ENCODE assay signal across 39 cellular contexts in genomic region chr11:57314221-57314973, GRCh38. TPM values are rescaled to one million over a fixed set of nuclear protein-coding genes. Genes with fewer than 3 reads are reported as not detected.
A peak's percentile ranks its signal among the peaks of the same experiment; 100 is the strongest.
DNase-seq lines count a peak whose midpoint lies in the region; ATAC-seq, FAIRE-seq and TF ChIP-seq lines count a peak whose summit lies in the region.
"Had no signal": no experiment of that assay in that cellular context is flagged by ENCODE, and none has a peak within 500 bp of the region (broad histone marks: within the 10 kb centered on the region; RNA-seq: fewer than 3 reads in every experiment).

No MANE protein-coding gene starts in this region.

- no peaks in the 10 kb centered on the region for H3K4me1 ChIP-seq in HEK293 (ENCODE audit: control insufficient read depth, insufficient read depth, low read length)
- peaks cover 44% of the 10 kb centered on the region for H3K4me1 ChIP-seq in astrocyte (ENCODE audit: insufficient read depth, low read length)
- H3K4me1 ChIP-seq in kidney (ENCODE audit: control insufficient read depth in 1 of 2, insufficient read depth in 1 of 2, low read depth in 1 of 2, low read length in 2 of 2) = peaks cover 5 to 34% of the 10 kb centered on the region in 2 donors
- peaks cover 81 to 100% (median 92%) of the 10 kb centered on the region in 4 donors for H3K4me1 ChIP-seq in stomach
- H3K4me1 ChIP-seq in tibial nerve = peaks cover 0 to 99% (median 54%) of the 10 kb centered on the region in 4 donors

- peaks cover 66% of the 10 kb centered on the region for H3K79me2 ChIP-seq in astrocyte (ENCODE audit: insufficient read depth, low read length)

- POLR2A ChIA-PET in HEK293 (lab: Yijun Ruan, JAX) = interaction anchor here (3.9 kb wide), 1 partner anchor 9 kb away, joined by 95 read pairs; the partner anchor contains the start of gene TNKS1BP1
- POLR2A ChIA-PET in activated CD4-positive, alpha-beta T cell treated with anti-CD3 and anti-CD28 coated beads for 36 hours (lab: Charles Lee) = interaction anchor here (1.0 kb wide), 1 partner anchor 11 kb away, joined by 4 read pairs; no protein-coding TSS in a partner anchor

- H3K4me1 Mint-ChIP-seq in astrocyte (ENCODE audit: low read depth, unreplicated experiment) = peaks cover 35% of the 10 kb centered on the region
- peaks cover 7% of the 10 kb centered on the region for H3K4me1 Mint-ChIP-seq in activated CD4-positive, alpha-beta T cell treated with anti-CD3 and anti-CD28 coated beads for 36 hours

- H3K4me3 Mint-ChIP-seq in astrocyte (ENCODE audit: unreplicated experiment) = peak overlapping the region; percentile 27
- H3K4me3 Mint-ChIP-seq in activated CD4-positive, alpha-beta T cell treated with anti-CD3 and anti-CD28 coated beads for 36 hours = no peak overlapping the region
- H3K4me3 Mint-ChIP-seq: activated CD4-positive, alpha-beta memory T cell treated with anti-CD3 and anti-CD28 coated beads, Interleukin-2, amount 10 ng/mL, durations not matched to agents 7 days and 5 days; natural killer cell treated with Interleukin-12 subunit alpha and Interleukin-12 subunit beta and Interleukin-15 and Interleukin-18, amount 100 ng/mL, for 72 hours had no signal

- peaks cover 80% of the 10 kb centered on the region for H4K20me1 ChIP-seq in astrocyte (ENCODE audit: insufficient read depth, low read length)

- intact Hi-C loops in kidney (cut with DNase I) (no loop called here), stomach (cut with DNase I; ENCODE audit: low total_unique reads) (no loop called here)
- intact Hi-C loops in activated CD4-positive, alpha-beta T cell treated with anti-CD3 and anti-CD28 coated beads for 36 hours (cut with DNase I, micrococcal nuclease) = no loop called here

- no peaks in the 10 kb centered on the region for H3K9me3 Mint-ChIP-seq in astrocyte (ENCODE audit: unreplicated experiment)
- H3K9me3 Mint-ChIP-seq in activated CD4-positive, alpha-beta T cell treated with anti-CD3 and anti-CD28 coated beads for 36 hours (ENCODE audit: low read depth) = no peaks in the 10 kb centered on the region
- H3K9me3 Mint-ChIP-seq: activated CD4-positive, alpha-beta memory T cell treated with anti-CD3 and anti-CD28 coated beads, Interleukin-2, amount 10 ng/mL, durations not matched to agents 7 days and 5 days; natural killer cell treated with Interleukin-12 subunit alpha and Interleukin-12 subunit beta and Interleukin-15 and Interleukin-18, amount 100 ng/mL, for 72 hours had no signal

- no peak overlapping the region for H3K4me2 ChIP-seq in astrocyte (ENCODE audit: low read length)
- H3K4me2 ChIP-seq: BLaER1, smooth muscle cell had no signal

- H3K27ac ChIP-seq in HEK293 (ENCODE audit: extremely low read depth, low read depth, low read length) (no peak overlapping the region), astrocyte (ENCODE audit: low read depth, low read length) (no peak overlapping the region), kidney (ENCODE audit: low read depth in 2 of 2, low read length in 2 of 2) (no peak overlapping the region), stomach (peak overlapping the region in 4 of 5 donors; percentile 9 to 94 (median 90)), tibial nerve (no peak overlapping the region)
- H3K27ac ChIP-seq: BLaER1, foreskin keratinocyte, thoracic aorta had no signal

- H3K36me3 ChIP-seq in HEK293 (ENCODE audit: control insufficient read depth in 2 of 2, insufficient read depth in 1 of 2, low read length in 2 of 2) (peaks cover 0 to 86% of the 10 kb centered on the region in 2 experiments; a peak in 1 of 3 replicates), astrocyte (ENCODE audit: insufficient read depth, low read length) (peaks cover 30% of the 10 kb centered on the region), kidney (ENCODE audit: control insufficient read depth in 1 of 2, insufficient read depth in 2 of 2, low read length in 2 of 2) (peaks cover 25 to 27% of the 10 kb centered on the region in 2 donors), stomach (peaks cover 62 to 84% (median 81%) of the 10 kb centered on the region in 4 donors), tibial nerve (peaks cover 0 to 86% (median 0%) of the 10 kb centered on the region in 3 donors)
- H3K36me3 ChIP-seq: ovary had no signal

- no peak for TF ChIP-seq CTCF in HEK293 (tag by site-specific recombination; IDR thresholded peaks at IDR 0.05)
- no peak for TF ChIP-seq CTCF in astrocyte (IDR thresholded peaks at IDR 0.05; ENCODE audit: insufficient read depth, low read depth, low read length)
- TF ChIP-seq CTCF in kidney (IDR thresholded peaks at IDR 0.05; ENCODE audit: borderline replicate concordance, extremely low read depth, insufficient read depth) = no peak
- TF ChIP-seq CTCF in stomach (IDR thresholded peaks at IDR 0.05) = no peak
- TF ChIP-seq CTCF in tibial nerve (IDR thresholded peaks at IDR 0.05) = no peak

- DNase-seq in astrocyte (ENCODE audit: low read depth) (no peak), kidney (peak; percentile 43), stomach (no peak), tibial nerve (ENCODE audit: low spot score in 2 of 2) (no peak)
- no peak for DNase-seq in activated CD4-positive, alpha-beta T cell treated with anti-CD3 and anti-CD28 coated beads for 36 hours
- DNase-seq in stimulated activated CD4-positive, alpha-beta T cell treated with anti-CD3 and anti-CD28 coated beads, Interleukin-4, amount 100 ng/mL, for 1 hour = no peak
- DNase-seq: activated CD4-positive, alpha-beta memory T cell treated with anti-CD3 and anti-CD28 coated beads, Interleukin-2, amount 10 ng/mL, durations not matched to agents 7 days and 5 days; activated CD4-positive, alpha-beta T cell treated with anti-CD3 and anti-CD28 coated beads for 1 hour; activated CD8-positive, alpha-beta memory T cell treated with anti-CD3 and anti-CD28 coated beads, Interleukin-2, amount 50 U/mL, for 4 hours; activated naive CD4-positive, alpha-beta T cell treated with Interleukin-2 at 50 U/mL for 16 hours; DMS 273 treated with DMSO at 0.1 percent for 48 hours; EL; esophagus squamous epithelium; foreskin keratinocyte; hippocampal formation; left colon; mammary epithelial cell; NCI-H146; NCI-H82; retina; SIG-M5; stimulated activated CD4-positive, alpha-beta T cell treated with anti-CD3 and anti-CD28 coated beads, Interleukin-1b, Interleukin-23, amount 100 ng/mL, for 48 hours; stimulated activated naive CD8-positive, alpha-beta T cell treated with anti-CD3 and anti-CD28 coated beads, Interleukin-15, Interleukin-2, amounts not matched to agents 100 U/mL and 50 U/mL, for 24 hours had no signal

- peaks cover 26% of the 10 kb centered on the region for H3K36me3 Mint-ChIP-seq in astrocyte (ENCODE audit: low read depth, unreplicated experiment)
- peaks cover 13% of the 10 kb centered on the region for H3K36me3 Mint-ChIP-seq in activated CD4-positive, alpha-beta T cell treated with anti-CD3 and anti-CD28 coated beads for 36 hours (ENCODE audit: low read depth)
- H3K36me3 Mint-ChIP-seq: natural killer cell treated with Interleukin-12 subunit alpha and Interleukin-12 subunit beta and Interleukin-15 and Interleukin-18, amount 100 ng/mL, for 72 hours had no signal

- H3K9ac ChIP-seq in astrocyte (ENCODE audit: low read length) = no peak overlapping the region
- H3K9ac ChIP-seq in kidney (ENCODE audit: low read length in 2 of 2) = no peak overlapping the region
- H3K9ac ChIP-seq: BLaER1 had no signal

- H2AFZ ChIP-seq in astrocyte (ENCODE audit: low read depth, low read length) = no peak overlapping the region

- H3K4me3 ChIP-seq in HEK293 (ENCODE audit: low read depth, low read length) (no peak overlapping the region), astrocyte (ENCODE audit: insufficient read depth, low read depth, low read length) (no peak overlapping the region), kidney (ENCODE audit: low read length in 2 of 2) (no peak overlapping the region), stomach (no peak overlapping the region), tibial nerve (no peak overlapping the region)
- H3K4me3 ChIP-seq: BLaER1, coronary artery, esophagus squamous epithelium, ovary, smooth muscle cell, thoracic aorta, vagina had no signal

- TF ChIP-seq EP300 in stomach (IDR thresholded peaks at IDR 0.05) (no peak), tibial nerve (IDR thresholded peaks at IDR 0.05) (no peak)

- H3K9me3 ChIP-seq in HEK293 (ENCODE audit: control insufficient read depth, insufficient read depth, low read depth, low read length) (no peaks in the 10 kb centered on the region), astrocyte (ENCODE audit: insufficient read depth, low read depth, low read length) (no peaks in the 10 kb centered on the region), kidney (ENCODE audit: control insufficient read depth in 1 of 2, low read length in 2 of 2) (no peaks in the 10 kb centered on the region), stomach (no peaks in the 10 kb centered on the region), tibial nerve (no peaks in the 10 kb centered on the region)
- H3K9me3 ChIP-seq: BLaER1, esophagus squamous epithelium, ovary, thoracic aorta, vagina had no signal

- CTCF ChIA-PET in HEK293 (lab: Yijun Ruan, JAX) = interaction anchor here (0.6 to 0.7 kb wide), 2 partner anchors 177 to 179 kb away, joined by 3 to 4 read pairs; no protein-coding TSS in a partner anchor
- CTCF ChIA-PET in activated CD4-positive, alpha-beta T cell treated with anti-CD3 and anti-CD28 coated beads for 36 hours (lab: Charles Lee) = interaction anchor here (1.3 kb wide), 1 partner anchor 143 kb away, joined by 4 read pairs; no protein-coding TSS in a partner anchor

- no peaks in the 10 kb centered on the region for H3K27me3 ChIP-seq in astrocyte (ENCODE audit: insufficient read depth, low read length)
- H3K27me3 ChIP-seq in stomach = no peaks in the 10 kb centered on the region
- no peaks in the 10 kb centered on the region for H3K27me3 ChIP-seq in tibial nerve
- H3K27me3 ChIP-seq: BLaER1, esophagus squamous epithelium, foreskin keratinocyte, ovary, vagina had no signal

- ATAC-seq in activated CD4-positive, alpha-beta T cell treated with anti-CD3 and anti-CD28 coated beads for 36 hours = no peak
- ATAC-seq: foreskin keratinocyte; left colon; natural killer cell treated with Interleukin-12 subunit alpha and Interleukin-12 subunit beta and Interleukin-15 and Interleukin-18, amount 100 ng/mL, for 72 hours; stimulated activated naive CD8-positive, alpha-beta T cell treated with anti-CD3 and anti-CD28 coated beads, Interleukin-15, Interleukin-2, amounts not matched to agents 100 U/mL and 50 U/mL, for 24 hours had no signal

- no peak overlapping the region for H3K27ac Mint-ChIP-seq in astrocyte (ENCODE audit: unreplicated experiment)
- no peak overlapping the region for H3K27ac Mint-ChIP-seq in activated CD4-positive, alpha-beta T cell treated with anti-CD3 and anti-CD28 coated beads for 36 hours
- H3K27ac Mint-ChIP-seq: activated CD4-positive, alpha-beta memory T cell treated with anti-CD3 and anti-CD28 coated beads, Interleukin-2, amount 10 ng/mL, durations not matched to agents 7 days and 5 days; natural killer cell treated with Interleukin-12 subunit alpha and Interleukin-12 subunit beta and Interleukin-15 and Interleukin-18, amount 100 ng/mL, for 72 hours had no signal

- no peaks in the 10 kb centered on the region for H3K27me3 Mint-ChIP-seq in astrocyte (ENCODE audit: low read depth, unreplicated experiment)
- no peaks in the 10 kb centered on the region for H3K27me3 Mint-ChIP-seq in activated CD4-positive, alpha-beta T cell treated with anti-CD3 and anti-CD28 coated beads for 36 hours
- H3K27me3 Mint-ChIP-seq: activated CD4-positive, alpha-beta memory T cell treated with anti-CD3 and anti-CD28 coated beads, Interleukin-2, amount 10 ng/mL, durations not matched to agents 7 days and 5 days; natural killer cell treated with Interleukin-12 subunit alpha and Interleukin-12 subunit beta and Interleukin-15 and Interleukin-18, amount 100 ng/mL, for 72 hours had no signal

- FAIRE-seq in astrocyte (lab: Jason Lieb, UNC) (no peak), kidney (lab: Jason Lieb, UNC) (no peak)
- FAIRE-seq: endometrium, GM19239, RCC 7860 had no signal

- TF ChIP-seq POLR2A in stomach (IDR thresholded peaks at IDR 0.05) = no peak
- TF ChIP-seq POLR2A in tibial nerve (IDR thresholded peaks at IDR 0.05) = no peak

- WGBS in stomach, 5 donors = 73 to 82% (median 78%) methylated on average over 15 of the region's 15 CpGs
- 78 to 82% methylated on average over 15 of the region's 15 CpGs for WGBS in tibial nerve, 2 donors

RNA-seq across cellular contexts. Expression of gene TNKS1BP1, which starts 10.4 kb away (rescaled TPM):
- total RNA-seq in astrocyte (149 and 161 TPM in 2 replicates), kidney (206 TPM), stomach (100 to 1,000 TPM in 3 of 5 donors, 10 to 100 TPM in 2; 59.4 to 238 (median 126) TPM), tibial nerve (100 to 1,000 TPM; 147 to 238 (median 204) TPM)
- polyA plus RNA-seq in kidney (ENCODE audit: insufficient read depth, low read depth, low replicate concordance) (53.3 TPM), stomach (100 to 1,000 TPM in 2 of 3 donors, 10 to 100 TPM in 1; 84.9 to 136 (median 111) TPM)
- 10 to 100 TPM; 19.1 to 21.6 TPM for total RNA-seq in activated CD4-positive, alpha-beta T cell treated with anti-CD3 and anti-CD28 coated beads for 36 hours

RNA-seq across cellular contexts. Expression of gene SSRP1, which starts 21.3 kb away (rescaled TPM):
- total RNA-seq in astrocyte = 76.9 and 79.5 TPM in 2 replicates
- total RNA-seq in kidney = 78.5 TPM
- 44.5 TPM for polyA plus RNA-seq in kidney (ENCODE audit: insufficient read depth, low read depth, low replicate concordance)
- 10 to 100 TPM; 15.8 to 62.9 (median 41.9) TPM for total RNA-seq in stomach
- 10 to 100 TPM; 43.5 to 58.8 (median 50.6) TPM for polyA plus RNA-seq in stomach
- 100 to 1,000 TPM; 279 to 296 TPM for total RNA-seq in activated CD4-positive, alpha-beta T cell treated with anti-CD3 and anti-CD28 coated beads for 36 hours
- total RNA-seq in tibial nerve = 10 to 100 TPM; 51.0 to 67.5 (median 56.5) TPM

RNA-seq across cellular contexts. Expression of gene P2RX3, which starts 23.8 kb away (rescaled TPM):
- total RNA-seq in astrocyte (not detected in 2 replicates), kidney (not detected), stomach (1 to 10 TPM in 1 of 5 donors, under 1 TPM in 1, not detected in 3; 0.18 to 1.7 TPM), tibial nerve (under 1 TPM in 1 of 4 donors, not detected in 3; 0.22 TPM)
- polyA plus RNA-seq in kidney (ENCODE audit: insufficient read depth, low read depth, low replicate concordance) (not detected), stomach (not detected)
- not detected for total RNA-seq in activated CD4-positive, alpha-beta T cell treated with anti-CD3 and anti-CD28 coated beads for 36 hours
- total RNA-seq: activated CD4-positive, alpha-beta memory T cell treated with anti-CD3 and anti-CD28 coated beads, Interleukin-2, amount 10 ng/mL, durations not matched to agents 7 days and 5 days; esophagus squamous epithelium; foreskin keratinocyte; H4; left colon; LHCN-M2; mammary epithelial cell; natural killer cell treated with Interleukin-12 subunit alpha and Interleukin-12 subunit beta and Interleukin-15 and Interleukin-18, amount 100 ng/mL, for 72 hours; NCI-H460; smooth muscle cell; T-helper 2 cell treated with Interferon-gamma antibody and Interleukin-4, amounts not matched to agents 100 ng/mL and 5 ng/mL, for 36 hours; thoracic aorta; vagina had no signal
- polyA plus RNA-seq: AG04450, foreskin keratinocyte, mammary epithelial cell had no signal

Comparison
In these comparisons a context has a peak if more than half of its experiments do, and no peak if none do; other contexts are left out.
1. H3K27ac ChIP-seq: peak in stomach (4 of 5); none in HEK293 (single experiment), astrocyte (single experiment), kidney (0 of 2) and tibial nerve (0 of 4).